In the genomic region with DNA sequence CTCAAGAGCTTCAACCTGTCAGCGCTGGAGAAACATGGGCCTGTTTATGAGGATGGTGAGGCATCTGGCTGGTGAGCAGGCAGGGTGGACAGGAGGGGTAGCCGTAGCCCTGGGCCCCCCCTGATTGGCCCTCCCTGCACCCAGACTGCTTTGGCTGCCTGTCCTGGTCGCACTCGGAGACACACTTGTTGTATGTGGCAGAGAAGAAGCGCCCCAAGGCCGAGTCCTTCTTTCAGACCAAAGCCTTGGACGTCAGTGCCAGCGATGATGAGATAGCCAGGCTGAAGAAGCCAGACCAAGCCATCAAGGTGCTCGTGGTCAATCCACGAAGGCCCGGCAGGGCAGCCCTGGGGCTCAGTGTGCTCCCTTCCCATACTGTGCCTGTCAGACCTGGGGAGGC, we compare ENCODE assay signal across 19 cellular contexts. TPM values are rescaled to one million over a fixed set of nuclear protein-coding genes. Genes with fewer than 3 reads are reported as not detected.
DNase-seq lines count a peak whose midpoint lies in the region; ATAC-seq, FAIRE-seq and TF ChIP-seq lines count a peak whose summit lies in the region.
"Had no signal": no experiment of that assay in that cellular context is flagged by ENCODE, and none has a peak within 500 bp of the region (broad histone marks: within the 10 kb centered on the region; RNA-seq: fewer than 3 reads in every experiment).

No MANE protein-coding gene starts in this region.

- H4K20me1 ChIP-seq in HepG2 (ENCODE audit: insufficient read depth, low read length): no peaks in the 10 kb centered on the region

- no peak for TF ChIP-seq CTCF in HepG2 (CRISPR knock-in tag; IDR thresholded peaks at IDR 0.05)
- no peak for TF ChIP-seq CTCF in right lobe of liver (IDR thresholded peaks at IDR 0.05)
- no peak for TF ChIP-seq CTCF in progenitor cell of endocrine pancreas (IDR thresholded peaks at IDR 0.05; ENCODE audit: unreplicated experiment)

- no peak overlapping the region; a peak in 1 of 6 replicates for H3K4me3 ChIP-seq in HepG2 (replicated peaks in 1 of 3; ENCODE audit: insufficient read depth in 1 of 3, low read depth in 2 of 3, low read length in 3 of 3)
- no peak overlapping the region for H3K4me3 ChIP-seq in right lobe of liver
- H3K4me3 ChIP-seq: cardiac muscle cell, mucosa of descending colon, suprapubic skin had no signal

- H3K4me2 ChIP-seq in HepG2 (ENCODE audit: low read depth, low read length): 0 out of 2 replicates have a peak overlapping the region, but pooled peaks have one; percentile 91

- peak overlapping the region; percentile 93 for H3K4me3 Mint-ChIP-seq in activated CD8-positive, alpha-beta T cell treated with anti-CD3 and anti-CD28 coated beads, Interleukin-2, amount 10 ng/mL, durations not matched to agents 7 days and 5 days
- peak overlapping the region; percentile 45 for H3K4me3 Mint-ChIP-seq in progenitor cell of endocrine pancreas (ENCODE audit: low read depth)

- H3K27ac ChIP-seq in HepG2 (ENCODE audit: extremely low read length, insufficient read depth, low read length) (no peak overlapping the region), right lobe of liver (no peak overlapping the region)
- H3K27ac ChIP-seq: cardiac muscle cell, suprapubic skin, WERI-Rb-1 had no signal

- peaks cover 22% of the 10 kb centered on the region for H3K79me2 ChIP-seq in HepG2 (ENCODE audit: insufficient read depth, low read length)

- H3K27me3 Mint-ChIP-seq in activated CD8-positive, alpha-beta T cell treated with anti-CD3 and anti-CD28 coated beads, Interleukin-2, amount 10 ng/mL, durations not matched to agents 7 days and 5 days (ENCODE audit: low read depth): no peaks in the 10 kb centered on the region
- no peaks in the 10 kb centered on the region for H3K27me3 Mint-ChIP-seq in progenitor cell of endocrine pancreas
- H3K27me3 Mint-ChIP-seq: activated CD8-positive, alpha-beta memory T cell treated with anti-CD3 and anti-CD28 coated beads, Interleukin-2, amount 10 ng/mL, durations not matched to agents 7 days and 5 days had no signal

- H3K9ac ChIP-seq in HepG2 (ENCODE audit: insufficient read depth, low read depth, low read length): peak overlapping the region; percentile 40; the same call in 1 of the 2 replicates

- CTCF ChIA-PET in HepG2 (lab: Yijun Ruan, JAX; ENCODE audit: low intra/inter-chr PET ratio, low total read pairs): no interaction called here
- CTCF ChIA-PET in activated CD8-positive, alpha-beta T cell treated with anti-CD3 and anti-CD28 coated beads, Interleukin-2, amount 10 ng/mL, durations not matched to agents 7 days and 5 days (lab: Charles Lee): interaction anchor here (2.2 kb wide), 1 partner anchor 136 kb away, joined by 12 read pairs; no protein-coding TSS in a partner anchor

- TF ChIP-seq EP300 in HepG2 (IDR thresholded peaks at IDR 0.05; ENCODE audit: low read depth in 2 of 2, low read length in 2 of 2): no peak
- no peak for TF ChIP-seq EP300 in HepG2 (CRISPR knock-in tag; IDR thresholded peaks at IDR 0.05; ENCODE audit: borderline replicate concordance)

- no peaks in the 10 kb centered on the region for H3K9me3 Mint-ChIP-seq in activated CD8-positive, alpha-beta T cell treated with anti-CD3 and anti-CD28 coated beads, Interleukin-2, amount 10 ng/mL, durations not matched to agents 7 days and 5 days (ENCODE audit: insufficient read depth)
- H3K9me3 Mint-ChIP-seq in progenitor cell of endocrine pancreas (ENCODE audit: low read depth): no peaks in the 10 kb centered on the region

- POLR2A ChIA-PET in HepG2 (lab: Yijun Ruan, JAX): interaction anchor here (1.7 kb wide), 1 partner anchor 136 kb away, joined by 3 read pairs; no protein-coding TSS in a partner anchor
- POLR2A ChIA-PET in activated CD8-positive, alpha-beta T cell treated with anti-CD3 and anti-CD28 coated beads, Interleukin-2, amount 10 ng/mL, durations not matched to agents 7 days and 5 days (lab: Charles Lee): no interaction called here

- H3K4me1 Mint-ChIP-seq in activated CD8-positive, alpha-beta T cell treated with anti-CD3 and anti-CD28 coated beads, Interleukin-2, amount 10 ng/mL, durations not matched to agents 7 days and 5 days (ENCODE audit: low read depth): peaks cover 28% of the 10 kb centered on the region
- H3K4me1 Mint-ChIP-seq in progenitor cell of endocrine pancreas (ENCODE audit: low read depth): peaks cover 13% of the 10 kb centered on the region

- H2AFZ ChIP-seq in HepG2 (ENCODE audit: low read length): no peak overlapping the region

- TSS peak; percentile 46 for BruUV-seq in HepG2 (replicated peaks; lab: Mats Ljungman, UMichigan)

- in situ Hi-C loops in HepG2 (cut with HindIII; ENCODE audit: extremely low pct_ligation_motif_present, low pct_unique_long_range_greater_than_20kb): loop anchor here (10.0 kb wide), 1 partner anchor 111 kb away; no protein-coding TSS in a partner anchor

- intact Hi-C loops in HepG2 (cut with micrococcal nuclease; ENCODE audit: unreplicated experiment): loop anchor here (2.0 kb wide), 1 partner anchor 49 kb away; no protein-coding TSS in a partner anchor
- intact Hi-C loops in right lobe of liver (cut with DNase I): no loop called here

- TF ChIP-seq POLR2A in HepG2 (IDR thresholded peaks at IDR 0.05; ENCODE audit: insufficient read depth in 1 of 2, low read depth in 2 of 2, low read length in 2 of 2) (no peak), right lobe of liver (IDR thresholded peaks at IDR 0.05) (no peak)

- no peaks in the 10 kb centered on the region for H3K27me3 ChIP-seq in HepG2 (ENCODE audit: control insufficient read depth in 1 of 2, insufficient read depth in 2 of 2, low read length in 2 of 2)
- no peaks in the 10 kb centered on the region for H3K27me3 ChIP-seq in right lobe of liver
- H3K27me3 ChIP-seq: cardiac muscle cell, suprapubic skin had no signal

- peaks cover 32% of the 10 kb centered on the region for H3K36me3 Mint-ChIP-seq in activated CD8-positive, alpha-beta T cell treated with anti-CD3 and anti-CD28 coated beads, Interleukin-2, amount 10 ng/mL, durations not matched to agents 7 days and 5 days (ENCODE audit: low read depth)
- peaks cover 10% of the 10 kb centered on the region for H3K36me3 Mint-ChIP-seq in progenitor cell of endocrine pancreas (ENCODE audit: insufficient read depth)

- ATAC-seq in HepG2 (no peak), right lobe of liver (no peak), GM21367 (IDR thresholded peaks at IDR 0.05; ENCODE audit: unreplicated experiment) (no peak)
- ATAC-seq in activated CD8-positive, alpha-beta T cell treated with anti-CD3 and anti-CD28 coated beads, Interleukin-2, amount 10 ng/mL, durations not matched to agents 7 days and 5 days: no peak
- ATAC-seq: activated CD8-positive, alpha-beta memory T cell treated with anti-CD3 and anti-CD28 coated beads, Interleukin-2, amount 10 ng/mL, durations not matched to agents 7 days and 5 days; left colon; mucosa of descending colon had no signal

- no peaks in the 10 kb centered on the region for H3K9me3 ChIP-seq in HepG2 (ENCODE audit: low read length)
- H3K9me3 ChIP-seq in right lobe of liver: no peaks in the 10 kb centered on the region
- H3K9me3 ChIP-seq: mucosa of descending colon, suprapubic skin had no signal

- FAIRE-seq in HepG2 (lab: Jason Lieb, UNC): no peak
- FAIRE-seq: RCC 7860 had no signal

- H3K36me3 ChIP-seq in HepG2 (replicated peaks in 1 of 2; ENCODE audit: control insufficient read depth in 1 of 2, insufficient read depth in 2 of 2, low read length in 2 of 2) (peaks cover 31 to 54% of the 10 kb centered on the region in 2 experiments), right lobe of liver (peaks cover 0 to 45% (median 20%) of the 10 kb centered on the region in 4 donors)

- TF ChIP-seq RAD21 in HepG2 (CRISPR knock-in tag; IDR thresholded peaks at IDR 0.05): no peak

- WGBS in HepG2 (ENCODE audit: low lambda C conversion rate): no CpG with 5 or more reads among the region's 11 CpGs
- 100% methylated on average over 1 of the region's 11 CpGs for WGBS in right lobe of liver (ENCODE audit: insufficient coverage, low coverage, low lambda C conversion rate, missing lambda C conversion rate)

- H3K4me1 ChIP-seq in HepG2 (ENCODE audit: insufficient read depth, low read length) (peaks cover 43% of the 10 kb centered on the region), right lobe of liver (peaks cover 0 to 31% (median 8%) of the 10 kb centered on the region in 4 donors)

- DNase-seq in HepG2 (ENCODE audit: low spot score) (no peak), right lobe of liver (no peak), progenitor cell of endocrine pancreas (ENCODE audit: low spot score, unreplicated experiment) (no peak), cerebellar nuclear complex (lab: John Stamatoyannopoulos, UW) (no peak)
- no peak for DNase-seq in activated CD8-positive, alpha-beta T cell treated with anti-CD3 and anti-CD28 coated beads, Interleukin-2, amount 10 ng/mL, durations not matched to agents 7 days and 5 days
- DNase-seq: activated CD8-positive, alpha-beta memory T cell treated with anti-CD3 and anti-CD28 coated beads, Interleukin-2, amount 10 ng/mL, durations not matched to agents 7 days and 5 days; activated naive CD4-positive, alpha-beta T cell; DMS53; effector CD4-positive, alpha-beta T cell; left colon; mucosa of descending colon; NCI-H2107; stimulated activated CD4-positive, alpha-beta T cell treated with anti-CD3 and anti-CD28 coated beads, Interleukin-2, amount 100 ng/mL, for 48 hours; WERI-Rb-1 had no signal

- peak overlapping the region; percentile 52 for H3K27ac Mint-ChIP-seq in activated CD8-positive, alpha-beta T cell treated with anti-CD3 and anti-CD28 coated beads, Interleukin-2, amount 10 ng/mL, durations not matched to agents 7 days and 5 days
- H3K27ac Mint-ChIP-seq in progenitor cell of endocrine pancreas: no peak overlapping the region

RNA-seq across cellular contexts. Expression of a gene that starts 1.8 kb away (rescaled TPM):
- total RNA-seq in HepG2 (2016; rRNA removed; fragmentation: Illumina TruSeq; extraction: Trizol): 116 and 130 TPM in 2 replicates
- total RNA-seq in HepG2 (2016; cell fraction: cytosol; rRNA removed; fragmentation: Illumina TruSeq; extraction: Trizol; ENCODE audit: low read depth): 32.8 and 39.1 TPM in 2 replicates
- 118 and 134 TPM in 2 replicates for total RNA-seq in HepG2 (2016; cell fraction: insoluble cytoplasmic fraction; rRNA removed; fragmentation: Illumina TruSeq; extraction: Trizol)
- total RNA-seq in HepG2 (2016; cell fraction: membrane; rRNA removed; fragmentation: Illumina TruSeq; extraction: Trizol): 57.5 and 60.4 TPM in 2 replicates
- 99.4 and 109 TPM in 2 replicates for total RNA-seq in HepG2 (2016; cell fraction: nucleus; rRNA removed; fragmentation: Illumina TruSeq; extraction: Trizol)
- polyA plus RNA-seq in HepG2 (2011; rRNA removed): 116 and 123 TPM in 2 replicates
- 95.0 and 116 TPM in 2 replicates for polyA plus RNA-seq in HepG2 (2011; cell fraction: cytosol; rRNA removed)
- polyA plus RNA-seq in HepG2 (2011; cell fraction: nucleus; rRNA removed): 227 and 231 TPM in 2 replicates
- 110 and 113 TPM in 2 replicates for polyA plus RNA-seq in HepG2 (2012)
- polyA plus RNA-seq in HepG2 (2016; cell fraction: cytosol; fragmentation: Illumina TruSeq; extraction: Trizol; ENCODE audit: low read depth): 22.6 and 23.9 TPM in 2 replicates
- 87.5 and 96.0 TPM in 2 replicates for polyA plus RNA-seq in HepG2 (2016; cell fraction: insoluble cytoplasmic fraction; fragmentation: Illumina TruSeq; extraction: Trizol; ENCODE audit: low read depth)
- polyA plus RNA-seq in HepG2 (2016; cell fraction: membrane; fragmentation: Illumina TruSeq; extraction: Trizol; ENCODE audit: low read depth): 27.9 and 31.1 TPM in 2 replicates
- 137 and 152 TPM in 2 replicates for polyA plus RNA-seq in HepG2 (2016; cell fraction: nucleus; fragmentation: Illumina TruSeq; extraction: Trizol; ENCODE audit: insufficient read depth, low read depth)
- 481 and 533 TPM in 2 replicates for polyA minus RNA-seq in HepG2 (2011; rRNA and poly(A)+ RNA removed; ENCODE audit: low replicate concordance)
- polyA minus RNA-seq in HepG2 (2011; cell fraction: cytosol; rRNA and poly(A)+ RNA removed): 94.8 and 99.0 TPM in 2 replicates
- polyA minus RNA-seq in HepG2 (2011; cell fraction: nucleus; rRNA and poly(A)+ RNA removed): 120 and 143 TPM in 2 replicates
- 100 to 1,000 TPM in 2 of 6 experiments, 10 to 100 TPM in 4; 60.9 to 114 (median 90.5) TPM for total RNA-seq in right lobe of liver
- 100 to 1,000 TPM; 179 to 192 TPM for total RNA-seq in activated CD8-positive, alpha-beta T cell treated with anti-CD3 and anti-CD28 coated beads, Interleukin-2, amount 10 ng/mL, durations not matched to agents 7 days and 5 days
- total RNA-seq in progenitor cell of endocrine pancreas: 160 and 178 TPM in 2 replicates

RNA-seq across cellular contexts. Expression of a gene that starts 13.4 kb away (rescaled TPM):
- total RNA-seq in HepG2 (2016; rRNA removed; fragmentation: Illumina TruSeq; extraction: Trizol): 26.7 and 189 TPM in 2 replicates
- total RNA-seq in HepG2 (2016; cell fraction: cytosol; rRNA removed; fragmentation: Illumina TruSeq; extraction: Trizol; ENCODE audit: low read depth): 15.3 and 18.3 TPM in 2 replicates
- 25.3 and 197 TPM in 2 replicates for total RNA-seq in HepG2 (2016; cell fraction: insoluble cytoplasmic fraction; rRNA removed; fragmentation: Illumina TruSeq; extraction: Trizol)
- 14.6 and 16.5 TPM in 2 replicates for total RNA-seq in HepG2 (2016; cell fraction: membrane; rRNA removed; fragmentation: Illumina TruSeq; extraction: Trizol)
- 267 and 300 TPM in 2 replicates for total RNA-seq in HepG2 (2016; cell fraction: nucleus; rRNA removed; fragmentation: Illumina TruSeq; extraction: Trizol)
- 452 and 686 TPM in 2 replicates for polyA plus RNA-seq in HepG2 (2011; rRNA removed)
- polyA plus RNA-seq in HepG2 (2011; cell fraction: cytosol; rRNA removed): 174 and 178 TPM in 2 replicates
- polyA plus RNA-seq in HepG2 (2011; cell fraction: nucleus; rRNA removed): 7,383 and 7,818 TPM in 2 replicates
- 313 and 330 TPM in 2 replicates for polyA plus RNA-seq in HepG2 (2012)
- 6.2 and 6.6 TPM in 2 replicates for polyA plus RNA-seq in HepG2 (2016; cell fraction: cytosol; fragmentation: Illumina TruSeq; extraction: Trizol; ENCODE audit: low read depth)
- polyA plus RNA-seq in HepG2 (2016; cell fraction: insoluble cytoplasmic fraction; fragmentation: Illumina TruSeq; extraction: Trizol; ENCODE audit: low read depth): 20.9 and 21.3 TPM in 2 replicates
- 9.6 and 10.0 TPM in 2 replicates for polyA plus RNA-seq in HepG2 (2016; cell fraction: membrane; fragmentation: Illumina TruSeq; extraction: Trizol; ENCODE audit: low read depth)
- polyA plus RNA-seq in HepG2 (2016; cell fraction: nucleus; fragmentation: Illumina TruSeq; extraction: Trizol; ENCODE audit: insufficient read depth, low read depth): 695 and 762 TPM in 2 replicates
- 3.2 and 148 TPM in 2 replicates for polyA minus RNA-seq in HepG2 (2011; rRNA and poly(A)+ RNA removed; ENCODE audit: low replicate concordance)
- polyA minus RNA-seq in HepG2 (2011; cell fraction: cytosol; rRNA and poly(A)+ RNA removed): 42.2 and 50.5 TPM in 2 replicates
- polyA minus RNA-seq in HepG2 (2011; cell fraction: nucleus; rRNA and poly(A)+ RNA removed): 323 and 384 TPM in 2 replicates
- total RNA-seq in right lobe of liver: 100 to 1,000 TPM; 321 to 695 (median 632) TPM
- 1 to 10 TPM; 3.8 to 4.7 TPM for total RNA-seq in activated CD8-positive, alpha-beta T cell treated with anti-CD3 and anti-CD28 coated beads, Interleukin-2, amount 10 ng/mL, durations not matched to agents 7 days and 5 days
- total RNA-seq in progenitor cell of endocrine pancreas: 45.2 and 47.5 TPM in 2 replicates

RNA-seq across cellular contexts. Expression of a gene that starts 13.4 kb away (rescaled TPM):
- total RNA-seq in HepG2 (2016; rRNA removed; fragmentation: Illumina TruSeq; extraction: Trizol) (16.1 and 29.9 TPM in 2 replicates), right lobe of liver (10 to 100 TPM; 32.4 to 48.3 (median 39.9) TPM), progenitor cell of endocrine pancreas (52.2 and 54.4 TPM in 2 replicates)
- total RNA-seq in HepG2 (2016; cell fraction: cytosol; rRNA removed; fragmentation: Illumina TruSeq; extraction: Trizol; ENCODE audit: low read depth): 7.6 and 8.9 TPM in 2 replicates
- total RNA-seq in HepG2 (2016; cell fraction: insoluble cytoplasmic fraction; rRNA removed; fragmentation: Illumina TruSeq; extraction: Trizol): 12.8 and 27.1 TPM in 2 replicates
- 10.8 and 12.7 TPM in 2 replicates for total RNA-seq in HepG2 (2016; cell fraction: membrane; rRNA removed; fragmentation: Illumina TruSeq; extraction: Trizol)
- 28.7 and 34.7 TPM in 2 replicates for total RNA-seq in HepG2 (2016; cell fraction: nucleus; rRNA removed; fragmentation: Illumina TruSeq; extraction: Trizol)
- 82.2 and 91.9 TPM in 2 replicates for polyA plus RNA-seq in HepG2 (2011; rRNA removed)
- polyA plus RNA-seq in HepG2 (2011; cell fraction: cytosol; rRNA removed): 37.9 and 55.2 TPM in 2 replicates
- polyA plus RNA-seq in HepG2 (2011; cell fraction: nucleus; rRNA removed): 455 and 594 TPM in 2 replicates
- polyA plus RNA-seq in HepG2 (2012): 27.9 and 34.2 TPM in 2 replicates
- 8.1 and 10.5 TPM in 2 replicates for polyA plus RNA-seq in HepG2 (2016; cell fraction: cytosol; fragmentation: Illumina TruSeq; extraction: Trizol; ENCODE audit: low read depth)
- polyA plus RNA-seq in HepG2 (2016; cell fraction: insoluble cytoplasmic fraction; fragmentation: Illumina TruSeq; extraction: Trizol; ENCODE audit: low read depth): 17.1 and 25.1 TPM in 2 replicates
- 14.9 and 15.8 TPM in 2 replicates for polyA plus RNA-seq in HepG2 (2016; cell fraction: membrane; fragmentation: Illumina TruSeq; extraction: Trizol; ENCODE audit: low read depth)
- 108 and 116 TPM in 2 replicates for polyA plus RNA-seq in HepG2 (2016; cell fraction: nucleus; fragmentation: Illumina TruSeq; extraction: Trizol; ENCODE audit: insufficient read depth, low read depth)
- 88.9 and 105 TPM in 2 replicates for polyA minus RNA-seq in HepG2 (2011; rRNA and poly(A)+ RNA removed; ENCODE audit: low replicate concordance)
- 26.2 and 30.5 TPM in 2 replicates for polyA minus RNA-seq in HepG2 (2011; cell fraction: cytosol; rRNA and poly(A)+ RNA removed)
- 55.9 and 56.4 TPM in 2 replicates for polyA minus RNA-seq in HepG2 (2011; cell fraction: nucleus; rRNA and poly(A)+ RNA removed)
- total RNA-seq in activated CD8-positive, alpha-beta T cell treated with anti-CD3 and anti-CD28 coated beads, Interleukin-2, amount 10 ng/mL, durations not matched to agents 7 days and 5 days: 10 to 100 TPM; 36.3 to 45.8 TPM

RNA-seq across cellular contexts. Expression of a gene that starts 43.6 kb away (rescaled TPM):
- total RNA-seq in HepG2 (2016; rRNA removed; fragmentation: Illumina TruSeq; extraction: Trizol) (0.35 TPM in 1 of 2 replicates, not detected in the other), right lobe of liver (1 to 10 TPM in 1 of 6 experiments, under 1 TPM in 3, not detected in 2; 0.07 to 2.4 (median 0.64) TPM), progenitor cell of endocrine pancreas (0.86 TPM in 1 of 2 replicates, not detected in the other)
- total RNA-seq in HepG2 (2016; cell fraction: cytosol; rRNA removed; fragmentation: Illumina TruSeq; extraction: Trizol; ENCODE audit: low read depth): 0.18 and 0.51 TPM in 2 replicates
- 0.13 and 0.45 TPM in 2 replicates for total RNA-seq in HepG2 (2016; cell fraction: insoluble cytoplasmic fraction; rRNA removed; fragmentation: Illumina TruSeq; extraction: Trizol)
- total RNA-seq in HepG2 (2016; cell fraction: membrane; rRNA removed; fragmentation: Illumina TruSeq; extraction: Trizol): 0.19 TPM in 1 of 2 replicates, not detected in the other
- total RNA-seq in HepG2 (2016; cell fraction: nucleus; rRNA removed; fragmentation: Illumina TruSeq; extraction: Trizol): not detected in 2 replicates
- polyA plus RNA-seq in HepG2 (2011; rRNA removed): 0.21 TPM in 1 of 2 replicates, not detected in the other
- polyA plus RNA-seq in HepG2 (2011; cell fraction: cytosol; rRNA removed): 0.03 and 0.07 TPM in 2 replicates
- 3.1 and 7.8 TPM in 2 replicates for polyA plus RNA-seq in HepG2 (2011; cell fraction: nucleus; rRNA removed)
- 0.36 TPM in 1 of 2 replicates, not detected in the other for polyA plus RNA-seq in HepG2 (2012)
- 0.40 and 0.44 TPM in 2 replicates for polyA plus RNA-seq in HepG2 (2016; cell fraction: cytosol; fragmentation: Illumina TruSeq; extraction: Trizol; ENCODE audit: low read depth)
- 0.73 and 0.79 TPM in 2 replicates for polyA plus RNA-seq in HepG2 (2016; cell fraction: insoluble cytoplasmic fraction; fragmentation: Illumina TruSeq; extraction: Trizol; ENCODE audit: low read depth)
- 0.40 and 0.43 TPM in 2 replicates for polyA plus RNA-seq in HepG2 (2016; cell fraction: membrane; fragmentation: Illumina TruSeq; extraction: Trizol; ENCODE audit: low read depth)
- polyA plus RNA-seq in HepG2 (2016; cell fraction: nucleus; fragmentation: Illumina TruSeq; extraction: Trizol; ENCODE audit: insufficient read depth, low read depth): 0.53 and 1.7 TPM in 2 replicates
- polyA minus RNA-seq in HepG2 (2011; rRNA and poly(A)+ RNA removed; ENCODE audit: low replicate concordance): 1.8 and 3.5 TPM in 2 replicates
- polyA minus RNA-seq in HepG2 (2011; cell fraction: cytosol; rRNA and poly(A)+ RNA removed): 0.26 and 0.30 TPM in 2 replicates
- polyA minus RNA-seq in HepG2 (2011; cell fraction: nucleus; rRNA and poly(A)+ RNA removed): 0.75 and 2.1 TPM in 2 replicates
- 1 to 10 TPM in 1 of 2 experiments, under 1 TPM in 1; 0.95 to 2.0 TPM for total RNA-seq in activated CD8-positive, alpha-beta T cell treated with anti-CD3 and anti-CD28 coated beads, Interleukin-2, amount 10 ng/mL, durations not matched to agents 7 days and 5 days
- total RNA-seq: left colon, mucosa of descending colon, osteocyte had no signal

RNA-seq across cellular contexts. Expression of a gene that starts 47.8 kb away (rescaled TPM):
- total RNA-seq in HepG2 (2016; rRNA removed; fragmentation: Illumina TruSeq; extraction: Trizol) (21.7 and 23.1 TPM in 2 replicates), right lobe of liver (10 to 100 TPM; 12.2 to 34.2 (median 25.6) TPM), progenitor cell of endocrine pancreas (31.2 and 34.3 TPM in 2 replicates)
- total RNA-seq in HepG2 (2016; cell fraction: cytosol; rRNA removed; fragmentation: Illumina TruSeq; extraction: Trizol; ENCODE audit: low read depth): 3.9 and 5.4 TPM in 2 replicates
- 21.2 and 23.8 TPM in 2 replicates for total RNA-seq in HepG2 (2016; cell fraction: insoluble cytoplasmic fraction; rRNA removed; fragmentation: Illumina TruSeq; extraction: Trizol)
- total RNA-seq in HepG2 (2016; cell fraction: membrane; rRNA removed; fragmentation: Illumina TruSeq; extraction: Trizol): 7.3 and 8.9 TPM in 2 replicates
- total RNA-seq in HepG2 (2016; cell fraction: nucleus; rRNA removed; fragmentation: Illumina TruSeq; extraction: Trizol): 14.9 and 16.7 TPM in 2 replicates
- polyA plus RNA-seq in HepG2 (2011; rRNA removed): 6.5 and 9.1 TPM in 2 replicates
- polyA plus RNA-seq in HepG2 (2011; cell fraction: cytosol; rRNA removed): 6.3 and 8.4 TPM in 2 replicates
- 15.5 and 21.5 TPM in 2 replicates for polyA plus RNA-seq in HepG2 (2011; cell fraction: nucleus; rRNA removed)
- polyA plus RNA-seq in HepG2 (2012): 4.8 and 5.8 TPM in 2 replicates
- 3.3 and 3.7 TPM in 2 replicates for polyA plus RNA-seq in HepG2 (2016; cell fraction: cytosol; fragmentation: Illumina TruSeq; extraction: Trizol; ENCODE audit: low read depth)
- polyA plus RNA-seq in HepG2 (2016; cell fraction: insoluble cytoplasmic fraction; fragmentation: Illumina TruSeq; extraction: Trizol; ENCODE audit: low read depth): 17.8 and 18.8 TPM in 2 replicates
- polyA plus RNA-seq in HepG2 (2016; cell fraction: membrane; fragmentation: Illumina TruSeq; extraction: Trizol; ENCODE audit: low read depth): 4.7 and 5.8 TPM in 2 replicates
- 23.9 and 25.9 TPM in 2 replicates for polyA plus RNA-seq in HepG2 (2016; cell fraction: nucleus; fragmentation: Illumina TruSeq; extraction: Trizol; ENCODE audit: insufficient read depth, low read depth)
- polyA minus RNA-seq in HepG2 (2011; rRNA and poly(A)+ RNA removed; ENCODE audit: low replicate concordance): 21.4 and 30.7 TPM in 2 replicates
- polyA minus RNA-seq in HepG2 (2011; cell fraction: cytosol; rRNA and poly(A)+ RNA removed): 4.2 and 5.6 TPM in 2 replicates
- polyA minus RNA-seq in HepG2 (2011; cell fraction: nucleus; rRNA and poly(A)+ RNA removed): 12.6 and 20.3 TPM in 2 replicates
- total RNA-seq in activated CD8-positive, alpha-beta T cell treated with anti-CD3 and anti-CD28 coated beads, Interleukin-2, amount 10 ng/mL, durations not matched to agents 7 days and 5 days: 10 to 100 TPM; 50.4 to 53.0 TPM
